15 cellular contexts compared by ENCODE assay signal in the genomic region with DNA sequence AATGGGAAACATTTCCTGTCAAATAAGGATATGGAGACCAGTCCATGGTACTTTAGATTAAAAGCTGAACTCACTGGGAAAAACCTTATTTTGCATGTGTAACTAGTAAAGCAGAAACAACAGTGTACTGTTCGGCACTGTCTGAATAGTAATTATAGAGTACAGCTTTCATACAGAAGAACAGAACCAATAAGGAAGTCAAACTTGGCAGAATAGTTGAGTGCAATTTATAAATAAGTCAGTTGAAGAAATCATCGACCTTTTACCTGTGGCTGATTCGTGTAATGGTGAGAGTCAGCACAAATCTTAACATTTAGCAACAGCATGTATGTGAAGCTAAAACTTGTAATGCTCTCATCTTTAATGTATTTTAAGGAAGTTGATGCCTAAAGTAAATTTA. TPM values are rescaled to one million over a fixed set of nuclear protein-coding genes. Genes with fewer than 3 reads are reported as not detected.
DNase-seq lines count a peak whose midpoint lies in the region; ATAC-seq, FAIRE-seq and TF ChIP-seq lines count a peak whose summit lies in the region.
"Not testable (repeated sequence)": the region's sequence is repeated elsewhere in the genome, so short reads cannot be mapped to it uniquely, and the experiment has no call there.
"Had no signal": no experiment of that assay in that cellular context is flagged by ENCODE, and none has a peak within 500 bp of the region (broad histone marks: within the 10 kb centered on the region; RNA-seq: fewer than 3 reads in every experiment).

No MANE protein-coding gene starts in this region.

- peak overlapping the region; percentile 43 for H3K27ac ChIP-seq in OCI-LY7 (ENCODE audit: low read depth, low read length, poor library complexity, severe bottlenecking)
- H3K27ac ChIP-seq in small intestine (ENCODE audit: low read depth in 1 of 2, low read length in 1 of 2) = not testable (repeated sequence)

- BruUV-seq in OCI-LY7 (replicated peaks; lab: Mats Ljungman, UMichigan) = not testable (repeated sequence)

- not testable (repeated sequence) for H3K9me2 ChIP-seq in OCI-LY7 (ENCODE audit: insufficient read depth, low read length)

- H3K9me3 ChIP-seq in OCI-LY7 (ENCODE audit: low read length); small intestine (ENCODE audit: control insufficient read depth, low read depth): not testable (repeated sequence)

- H3K27ac Mint-ChIP-seq in memory B cell = not testable (repeated sequence)

- FAIRE-seq in colon (lab: Jason Lieb, UNC) (peak; percentile 76), small intestine (lab: Jason Lieb, UNC) (peak; percentile 98)

- not testable (repeated sequence) for H3K36me3 ChIP-seq in OCI-LY7 (ENCODE audit: insufficient read depth, low read length); small intestine (ENCODE audit: control insufficient read depth in 2 of 2, insufficient read depth in 2 of 2, low read length in 2 of 2)

- ATAC-seq in GM18868 (IDR thresholded peaks at IDR 0.05; ENCODE audit: unreplicated experiment) = peak; percentile 88
- ATAC-seq in HG02885 (IDR thresholded peaks at IDR 0.05; ENCODE audit: poor library complexity, unreplicated experiment) = peak; percentile 63
- peak; percentile 52 for ATAC-seq in HG03442 (IDR thresholded peaks at IDR 0.05; ENCODE audit: unreplicated experiment)
- peak; percentile 88 for ATAC-seq in memory B cell (ENCODE audit: low read depth)

- H4K20me1 ChIP-seq in OCI-LY7 (ENCODE audit: insufficient read depth, low read length) = not testable (repeated sequence)

- not testable (repeated sequence) for H3K4me3 ChIP-seq in OCI-LY7 (ENCODE audit: low read depth, low read length, poor library complexity, severe bottlenecking); small intestine (ENCODE audit: low read depth in 1 of 2, low read length in 2 of 2)

- no CpG with 5 or more reads among the region's 3 CpGs for WGBS in small intestine, 3 donors

- DNase-seq in OCI-LY7 (ENCODE audit: low spot score); memory B cell (ENCODE audit: low spot score in 2 of 2); small intestine: not testable (repeated sequence)

- H3K36me3 Mint-ChIP-seq in memory B cell = not testable (repeated sequence)

- H3K4me2 ChIP-seq in OCI-LY7 (ENCODE audit: low read length) = not testable (repeated sequence)

- not testable (repeated sequence) for H3K79me2 ChIP-seq in OCI-LY7 (ENCODE audit: insufficient read depth, low read depth, low read length)

- intact Hi-C loops in OCI-LY7 (cut with micrococcal nuclease; ENCODE audit: unreplicated experiment) = not testable (repeated sequence)

- POLR2A ChIA-PET in OCI-LY7 (lab: Charles Lee) = not testable (repeated sequence)

- H3K9me3 Mint-ChIP-seq in memory B cell = not testable (repeated sequence)

- not testable (repeated sequence) for H3K27me3 ChIP-seq in small intestine (ENCODE audit: control insufficient read depth in 2 of 2, insufficient read depth in 2 of 2, low read length in 2 of 2)

- CTCF ChIA-PET in OCI-LY7 (lab: Charles Lee; ENCODE audit: unreplicated experiment) = not testable (repeated sequence)

- TF ChIP-seq CTCF in OCI-LY7 (conservative IDR thresholded peaks at IDR 0.05; ENCODE audit: low read length) = not testable (repeated sequence)

- not testable (repeated sequence) for H3K27me3 Mint-ChIP-seq in memory B cell

- not testable (repeated sequence) for H3K4me1 ChIP-seq in OCI-LY7 (ENCODE audit: insufficient read depth, low read length, poor library complexity, severe bottlenecking); small intestine (ENCODE audit: control insufficient read depth in 2 of 2, insufficient read depth in 1 of 2, low read depth in 1 of 2, low read length in 1 of 2)

- H3K4me3 Mint-ChIP-seq in memory B cell = not testable (repeated sequence)

- H3K4me1 Mint-ChIP-seq in memory B cell = not testable (repeated sequence)

- not testable (repeated sequence) for H2AFZ ChIP-seq in OCI-LY7 (ENCODE audit: low read length)

RNA-seq across cellular contexts. Expression of gene CD8B, which starts 24.3 kb away (rescaled TPM):
- not detected in 2 replicates for total RNA-seq in OCI-LY7 (2014; rRNA removed; shearing (Covaris generic))
- total RNA-seq in OCI-LY7 (2022) = not detected in 2 replicates
- 10 to 100 TPM in 1 of 3 donors, 1 to 10 TPM in 2; 2.2 to 11.3 (median 4.1) TPM for polyA plus RNA-seq in small intestine
- total RNA-seq: A172, A673, Calu3, Daoy, G401, H4 had no signal
- polyA plus RNA-seq: BJ had no signal

RNA-seq across cellular contexts. Expression of gene RGPD1, which starts 55.9 kb away (rescaled TPM):
- 0.13 and 0.49 TPM in 2 replicates for total RNA-seq in OCI-LY7 (2014; rRNA removed; shearing (Covaris generic))
- 0.67 and 0.70 TPM in 2 replicates for total RNA-seq in OCI-LY7 (2022)
- under 1 TPM in 2 of 3 donors, not detected in 1; 0.54 to 0.87 TPM for polyA plus RNA-seq in small intestine
- total RNA-seq: Calu3, Daoy, G401, GM23338 had no signal
- polyA plus RNA-seq: BJ had no signal
